Comparison of ENCODE assay signal across 11 cellular contexts in genomic region chr1:180116964-180117763, GRCh38. TPM values are rescaled to one million over a fixed set of nuclear protein-coding genes. Genes with fewer than 3 reads are reported as not detected.
A peak's percentile ranks its signal among the peaks of the same experiment; 100 is the strongest.
DNase-seq lines count a peak whose midpoint lies in the region; ATAC-seq, FAIRE-seq and TF ChIP-seq lines count a peak whose summit lies in the region.
"Had no signal": no experiment of that assay in that cellular context is flagged by ENCODE, and none has a peak within 500 bp of the region (broad histone marks: within the 10 kb centered on the region; RNA-seq: fewer than 3 reads in every experiment).

No MANE protein-coding gene starts in this region.

- H3K4me3 ChIP-seq in HCT116 (replicated peaks in 1 of 2; ENCODE audit: low read depth in 1 of 2, low read length in 2 of 2) (0 out of 4 replicates have a peak overlapping the region, but pooled peaks of 1 of the 2 experiments have one; percentile 1), gastroesophageal sphincter (no peak overlapping the region), ovary (no peak overlapping the region)

- intact Hi-C loops in HCT116 (cut with micrococcal nuclease) = no loop called here
- intact Hi-C loops in ovary (cut with DNase I) = loop anchor here in 1 of 4 donors (10.0 kb wide), 1 partner anchor 58 kb away; no protein-coding TSS in a partner anchor

- RAD21 ChIA-PET in HCT116 (lab: Charles Lee; ENCODE audit: low non-redundant PET in 1 of 2, low total read pairs in 2 of 2, uncharacterized antibody in 2 of 2, unreplicated experiment in 2 of 2) = no interaction called here

- DNase-seq in HCT116 (ENCODE audit: low read depth, low spot score) = peak; percentile 8
- DNase-seq in RCC 7860 (ENCODE audit: low spot score) = peak; percentile 86
- DNase-seq in ovary = peak in 4 of 5 donors; percentile 39 to 78 (median 71)
- DNase-seq in activated CD4-positive, alpha-beta T cell treated with anti-CD3 and anti-CD28 coated beads, Interleukin-2, amount 50 U/mL, for 48 hours = no peak
- no peak for DNase-seq in dedifferentiated amniotic fluid mesenchymal stem cell (ENCODE audit: extremely low spot score)
- DNase-seq: DMS153; naive thymus-derived CD4-positive, alpha-beta T cell had no signal

- no peak overlapping the region for H3K9ac ChIP-seq in HCT116 (ENCODE audit: low read length)

- peak; percentile 83 for FAIRE-seq in RCC 7860 (lab: Jason Lieb, UNC)

- TF ChIP-seq EP300 in gastroesophageal sphincter (IDR thresholded peaks at IDR 0.05) = no peak
- TF ChIP-seq EP300 in ovary (IDR thresholded peaks at IDR 0.05) = no peak

- H3K27me3 ChIP-seq in HCT116 (ENCODE audit: insufficient read depth, low read length) (no peaks in the 10 kb centered on the region), gastroesophageal sphincter (no peaks in the 10 kb centered on the region), ovary (no peaks in the 10 kb centered on the region)

- TF ChIP-seq POLR2A in HCT116 (IDR thresholded peaks at IDR 0.05; ENCODE audit: borderline replicate concordance, extremely low read depth, insufficient read depth, insufficient read length) = no peak
- TF ChIP-seq POLR2A in gastroesophageal sphincter (IDR thresholded peaks at IDR 0.05) = no peak
- no peak for TF ChIP-seq POLR2A in ovary (IDR thresholded peaks at IDR 0.05)

- POLR2A ChIA-PET in HCT116 (lab: Charles Lee) = no interaction called here

- 57 to 82% methylated on average over 6 to 11 of the region's 14 CpGs for WGBS in gastroesophageal sphincter (ENCODE audit: low coverage in 1 of 2), 2 donors
- WGBS in ovary, 3 donors = 39 to 42% (median 40%) methylated on average over 14 of the region's 14 CpGs

- CTCF ChIA-PET in HCT116 (lab: Charles Lee) = no interaction called here

- H3K9me3 ChIP-seq in HCT116 (ENCODE audit: control insufficient read depth in 1 of 2, insufficient read depth in 1 of 2, low read depth in 1 of 2, low read length in 2 of 2) (no peaks in the 10 kb centered on the region), gastroesophageal sphincter (no peaks in the 10 kb centered on the region), ovary (no peaks in the 10 kb centered on the region)

- H3K4me1 ChIP-seq in HCT116 (ENCODE audit: control insufficient read depth in 1 of 2, insufficient read depth in 2 of 2, low read length in 2 of 2) = peaks cover 0 to 18% of the 10 kb centered on the region in 2 experiments; a peak in 2 of 4 replicates
- H3K4me1 ChIP-seq in gastroesophageal sphincter = peaks cover 0 to 25% (median 6%) of the 10 kb centered on the region in 3 donors
- peaks cover 15% of the 10 kb centered on the region for H3K4me1 ChIP-seq in ovary (ENCODE audit: insufficient read depth)

- BruUV-seq in HCT116 (replicated peaks; lab: Mats Ljungman, UMichigan) = TSS peak; percentile 8

- H3K9me2 ChIP-seq in HCT116 (ENCODE audit: insufficient read depth) = peaks cover 4% of the 10 kb centered on the region; the same call in 1 of the 2 replicates

- peaks cover 0 to 3% of the 10 kb centered on the region in 2 experiments; a peak in 1 of 4 replicates for H3K36me3 ChIP-seq in HCT116 (ENCODE audit: control insufficient read depth in 1 of 2, insufficient read depth in 2 of 2, low read length in 2 of 2)
- peaks cover 0 to 13% of the 10 kb centered on the region in 2 donors for H3K36me3 ChIP-seq in gastroesophageal sphincter
- H3K36me3 ChIP-seq in ovary = no peaks in the 10 kb centered on the region

- TF ChIP-seq CTCF in HCT116 (IDR thresholded peaks at IDR 0.05 in 2 of 3, conservative IDR thresholded peaks at IDR 0.05 in 1 of 3; ENCODE audit: borderline replicate concordance in 1 of 3, insufficient read depth in 1 of 3, low read depth in 2 of 3, low read length in 2 of 3) (no peak), gastroesophageal sphincter (IDR thresholded peaks at IDR 0.05) (no peak), ovary (IDR thresholded peaks at IDR 0.05) (no peak)

- H2AFZ ChIP-seq in HCT116 (ENCODE audit: low read depth, low read length, poor library complexity, severe bottlenecking) = no peak overlapping the region

- peak overlapping the region; percentile 54 for H3K4me2 ChIP-seq in HCT116 (ENCODE audit: low read length)

- H3K79me2 ChIP-seq in HCT116 (ENCODE audit: insufficient read depth, low read length) = no peaks in the 10 kb centered on the region

- ATAC-seq in HCT116 (peak; percentile 77), gastroesophageal sphincter (peak; percentile 9), GM21529 (IDR thresholded peaks at IDR 0.05; ENCODE audit: unreplicated experiment) (no peak), GM19467 (IDR thresholded peaks at IDR 0.05; ENCODE audit: unreplicated experiment) (no peak)
- ATAC-seq: naive thymus-derived CD4-positive, alpha-beta T cell; stimulated activated memory B cell treated with anti-CD40 and anti-IgM and Interleukin-4, amounts not matched to agents 10 μg/mL and 1 μg/mL and 100 μg/mL, for 72 hours had no signal

- no peak for TF ChIP-seq RAD21 in HCT116 (IDR thresholded peaks at IDR 0.05; ENCODE audit: low read depth)

- H4K20me1 ChIP-seq in HCT116 (ENCODE audit: insufficient read depth) = no peaks in the 10 kb centered on the region

- H3K27ac ChIP-seq in HCT116 (ENCODE audit: low read depth, low read length) = no peak overlapping the region
- peak overlapping the region in 2 of 4 donors; percentile 15 to 27 for H3K27ac ChIP-seq in gastroesophageal sphincter
- no peak overlapping the region for H3K27ac ChIP-seq in ovary

TF ChIP-seq in HCT116, 20 proteins besides CTCF, POLR2A, EP300 and RAD21:
- no peak for TF ChIP-seq ZBTB33 (IDR thresholded peaks at IDR 0.05; ENCODE audit: extremely low read depth, insufficient replicate concordance, low read length)
- TF ChIP-seq TCF7L2 (IDR thresholded peaks at IDR 0.05; ENCODE audit: borderline replicate concordance, extremely low read depth, insufficient read depth, insufficient read length) = no peak

RNA-seq across cellular contexts. Expression of gene QSOX1, which starts 37.5 kb away (rescaled TPM):
- total RNA-seq in HCT116 (2021; ENCODE audit: unreplicated experiment) (89.2 TPM), gastroesophageal sphincter (100 to 1,000 TPM in 2 of 4 donors, 10 to 100 TPM in 2; 71.5 to 132 (median 106) TPM), ovary (100 to 1,000 TPM in 6 of 7 donors, 10 to 100 TPM in 1; 57.8 to 475 (median 229) TPM)
- 111 and 113 TPM in 2 replicates for polyA plus RNA-seq in HCT116 (2012)
- polyA plus RNA-seq in ovary = 100 to 1,000 TPM in 1 of 2 donors, 10 to 100 TPM in 1; 100.0 to 137 TPM

Comparison
In these comparisons a context has a peak if more than half of its experiments do, and no peak if none do; other contexts are left out.
1. ATAC-seq: peak in HCT116 (single experiment) and gastroesophageal sphincter (single experiment); none in GM21529 (single experiment) and GM19467 (single experiment).
2. DNase-seq: peak in HCT116 (single experiment), RCC 7860 (single experiment) and ovary (4 of 5); none in activated CD4-positive, alpha-beta T cell treated with anti-CD3 and anti-CD28 coated beads, Interleukin-2, amount 50 U/mL, for 48 hours (0 of 2) and dedifferentiated amniotic fluid mesenchymal stem cell (single experiment).